Comparison of ENCODE assay signal across 24 cellular contexts in the genomic region with DNA sequence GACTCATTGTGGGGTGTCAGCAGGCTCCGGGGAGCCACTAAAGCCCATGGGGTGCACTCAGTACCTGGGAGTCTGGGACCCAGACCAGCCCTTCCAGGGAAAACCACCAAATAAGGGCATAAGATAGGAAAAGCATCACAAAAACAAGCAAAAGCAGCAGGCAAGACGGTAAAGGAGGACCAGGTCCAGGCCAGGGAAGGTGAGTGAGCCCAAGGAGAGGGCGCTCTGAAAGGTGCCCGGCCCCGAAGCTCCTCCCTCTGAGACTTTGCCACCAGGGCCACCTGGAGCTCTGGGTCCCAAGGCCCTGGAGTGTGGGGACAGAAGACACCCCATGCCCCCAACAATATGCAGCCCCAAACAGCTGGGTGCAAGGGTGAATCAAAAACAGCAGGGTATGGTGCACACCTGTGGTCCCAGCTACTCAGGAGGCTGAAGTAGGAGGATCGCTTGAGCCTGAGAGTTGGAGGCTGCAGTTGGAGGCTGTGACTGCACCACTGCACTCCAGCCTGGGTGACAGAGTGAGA. TPM values are rescaled to one million over a fixed set of nuclear protein-coding genes. Genes with fewer than 3 reads are reported as not detected.
DNase-seq lines count a peak whose midpoint lies in the region; ATAC-seq and TF ChIP-seq lines count a peak whose summit lies in the region.
"Had no signal": no experiment of that assay in that cellular context is flagged by ENCODE, and none has a peak within 500 bp of the region (broad histone marks: within the 10 kb centered on the region; RNA-seq: fewer than 3 reads in every experiment).

No MANE protein-coding gene starts in this region.

- H3K4me1 Mint-ChIP-seq in natural killer cell treated with Interleukin-12 subunit alpha and Interleukin-12 subunit beta and Interleukin-15 and Interleukin-18, amount 100 ng/mL, for 72 hours (ENCODE audit: low read depth in 2 of 2): peaks cover 0 to 27% of the 10 kb centered on the region in 2 donors
- peaks cover 13 to 24% of the 10 kb centered on the region in 2 donors for H3K4me1 Mint-ChIP-seq in natural killer cell
- peaks cover 40% of the 10 kb centered on the region for H3K4me1 Mint-ChIP-seq in activated CD4-positive, alpha-beta memory T cell treated with anti-CD3 and anti-CD28 coated beads, Interleukin-2, amount 10 ng/mL, durations not matched to agents 7 days and 5 days

- H3K4me3 Mint-ChIP-seq in natural killer cell treated with Interleukin-12 subunit alpha and Interleukin-12 subunit beta and Interleukin-15 and Interleukin-18, amount 100 ng/mL, for 72 hours: peak overlapping the region; percentile 62
- no peak overlapping the region for H3K4me3 Mint-ChIP-seq in natural killer cell
- peak overlapping the region; percentile 1 for H3K4me3 Mint-ChIP-seq in activated CD4-positive, alpha-beta memory T cell treated with anti-CD3 and anti-CD28 coated beads, Interleukin-2, amount 10 ng/mL, durations not matched to agents 7 days and 5 days
- H3K4me3 Mint-ChIP-seq: T-helper 2 cell treated with Interferon-gamma antibody and Interleukin-4, amounts not matched to agents 5 μg/mL and 100 μg/mL, for 36 hours had no signal

- peaks cover 0 to 6% of the 10 kb centered on the region in 2 donors for H3K27me3 Mint-ChIP-seq in natural killer cell treated with Interleukin-12 subunit alpha and Interleukin-12 subunit beta and Interleukin-15 and Interleukin-18, amount 100 ng/mL, for 72 hours
- H3K27me3 Mint-ChIP-seq in natural killer cell (ENCODE audit: low read depth in 2 of 2): peaks cover 0 to 15% of the 10 kb centered on the region in 2 donors
- H3K27me3 Mint-ChIP-seq in activated CD4-positive, alpha-beta memory T cell treated with anti-CD3 and anti-CD28 coated beads, Interleukin-2, amount 10 ng/mL, durations not matched to agents 7 days and 5 days: peaks cover 7% of the 10 kb centered on the region

- POLR2A ChIA-PET in activated CD4-positive, alpha-beta memory T cell treated with anti-CD3 and anti-CD28 coated beads, Interleukin-2, amount 10 ng/mL, durations not matched to agents 7 days and 5 days (lab: Charles Lee): no interaction called here

- TF ChIP-seq CTCF in natural killer cell (IDR thresholded peaks at IDR 0.05): no peak

- peak; percentile 45 for DNase-seq in natural killer cell treated with Interleukin-12 subunit alpha and Interleukin-12 subunit beta and Interleukin-15 and Interleukin-18, amount 100 ng/mL, for 72 hours (ENCODE audit: low spot score)
- no peak for DNase-seq in natural killer cell
- no peak for DNase-seq in activated CD4-positive, alpha-beta memory T cell treated with anti-CD3 and anti-CD28 coated beads, Interleukin-2, amount 10 ng/mL, durations not matched to agents 7 days and 5 days
- peak; percentile 10 for DNase-seq in iPS-NIHi11 (ENCODE audit: low spot score)
- DNase-seq in HUDEP-2 (lab: John Stamatoyannopoulos, UW; ENCODE audit: unreplicated experiment in 76 of 76): no peak
- DNase-seq: activated gamma-delta T cell; caudate nucleus; COR-L47; DMS79; gastrocnemius medialis; NCI-H1092; NCI-H187 treated with DMSO at 0.1 percent for 48 hours; RPMI8226; small intestine; stimulated activated naive B cell treated with anti-CD40 and anti-IgM and Interleukin-4, amounts not matched to agents 10 μg/mL and 1 μg/mL and 100 μg/mL, for 72 hours had no signal

- H3K9me3 Mint-ChIP-seq in natural killer cell treated with Interleukin-12 subunit alpha and Interleukin-12 subunit beta and Interleukin-15 and Interleukin-18, amount 100 ng/mL, for 72 hours: no peaks in the 10 kb centered on the region
- H3K9me3 Mint-ChIP-seq in natural killer cell: no peaks in the 10 kb centered on the region
- no peaks in the 10 kb centered on the region for H3K9me3 Mint-ChIP-seq in activated CD4-positive, alpha-beta memory T cell treated with anti-CD3 and anti-CD28 coated beads, Interleukin-2, amount 10 ng/mL, durations not matched to agents 7 days and 5 days
- H3K9me3 Mint-ChIP-seq: stimulated activated naive B cell treated with anti-CD40 and anti-IgM and Interleukin-4, amounts not matched to agents 10 μg/mL and 1 μg/mL and 100 μg/mL, for 72 hours; T-helper 2 cell treated with Interferon-gamma antibody and Interleukin-4, amounts not matched to agents 5 μg/mL and 100 μg/mL, for 36 hours had no signal

- intact Hi-C loops in natural killer cell (cut with micrococcal nuclease): no loop called here

- peak overlapping the region; percentile 22 to 34 for H3K27ac Mint-ChIP-seq in natural killer cell treated with Interleukin-12 subunit alpha and Interleukin-12 subunit beta and Interleukin-15 and Interleukin-18, amount 100 ng/mL, for 72 hours
- H3K27ac Mint-ChIP-seq in natural killer cell: no peak overlapping the region
- peak overlapping the region; percentile 28 for H3K27ac Mint-ChIP-seq in activated CD4-positive, alpha-beta memory T cell treated with anti-CD3 and anti-CD28 coated beads, Interleukin-2, amount 10 ng/mL, durations not matched to agents 7 days and 5 days
- H3K27ac Mint-ChIP-seq: stimulated activated naive B cell treated with anti-CD40 and anti-IgM and Interleukin-4, amounts not matched to agents 10 μg/mL and 1 μg/mL and 100 μg/mL, for 72 hours; T-helper 2 cell treated with Interferon-gamma antibody and Interleukin-4, amounts not matched to agents 5 μg/mL and 100 μg/mL, for 36 hours had no signal

- ATAC-seq in natural killer cell treated with Interleukin-12 subunit alpha and Interleukin-12 subunit beta and Interleukin-15 and Interleukin-18, amount 100 ng/mL, for 72 hours: no peak
- ATAC-seq in natural killer cell: no peak
- no peak for ATAC-seq in GM18868 (IDR thresholded peaks at IDR 0.05; ENCODE audit: unreplicated experiment)
- no peak for ATAC-seq in GM18870 (IDR thresholded peaks at IDR 0.05; ENCODE audit: unreplicated experiment)
- ATAC-seq: gastrocnemius medialis, HepG2 had no signal

- CTCF ChIA-PET in activated CD4-positive, alpha-beta memory T cell treated with anti-CD3 and anti-CD28 coated beads, Interleukin-2, amount 10 ng/mL, durations not matched to agents 7 days and 5 days (lab: Charles Lee): interaction anchor here (1.0 to 1.4 kb wide), 2 partner anchors 87 to 250 kb away, joined by 3 to 4 read pairs; no protein-coding TSS in a partner anchor

- no peaks in the 10 kb centered on the region for H3K36me3 Mint-ChIP-seq in natural killer cell treated with Interleukin-12 subunit alpha and Interleukin-12 subunit beta and Interleukin-15 and Interleukin-18, amount 100 ng/mL, for 72 hours
- no peaks in the 10 kb centered on the region for H3K36me3 Mint-ChIP-seq in natural killer cell
- no peaks in the 10 kb centered on the region for H3K36me3 Mint-ChIP-seq in activated CD4-positive, alpha-beta memory T cell treated with anti-CD3 and anti-CD28 coated beads, Interleukin-2, amount 10 ng/mL, durations not matched to agents 7 days and 5 days (ENCODE audit: low read depth)
- H3K36me3 Mint-ChIP-seq: stimulated activated naive B cell treated with anti-CD40 and anti-IgM and Interleukin-4, amounts not matched to agents 10 μg/mL and 1 μg/mL and 100 μg/mL, for 72 hours had no signal

RNA-seq across cellular contexts. Expression of gene IL17REL, which starts 5.2 kb away (rescaled TPM):
- not detected for total RNA-seq in natural killer cell treated with Interleukin-12 subunit alpha and Interleukin-12 subunit beta and Interleukin-15 and Interleukin-18, amount 100 ng/mL, for 72 hours
- not detected for total RNA-seq in natural killer cell
- not detected for total RNA-seq in activated CD4-positive, alpha-beta memory T cell treated with anti-CD3 and anti-CD28 coated beads, Interleukin-2, amount 10 ng/mL, durations not matched to agents 7 days and 5 days
- total RNA-seq: ascending aorta, esophagus mucosa, gastrocnemius medialis, HepG2, lower leg skin had no signal

RNA-seq across cellular contexts. Expression of gene TTLL8, which starts 40.3 kb away (rescaled TPM):
- not detected for total RNA-seq in natural killer cell treated with Interleukin-12 subunit alpha and Interleukin-12 subunit beta and Interleukin-15 and Interleukin-18, amount 100 ng/mL, for 72 hours
- not detected for total RNA-seq in natural killer cell
- total RNA-seq in activated CD4-positive, alpha-beta memory T cell treated with anti-CD3 and anti-CD28 coated beads, Interleukin-2, amount 10 ng/mL, durations not matched to agents 7 days and 5 days: not detected
- total RNA-seq: ascending aorta, esophagus mucosa, gastrocnemius medialis, HepG2, lower leg skin, mucosa of descending colon, pulmonary artery endothelial cell had no signal

RNA-seq across cellular contexts. Expression of gene PIM3, which starts 57.2 kb away (rescaled TPM):
- 100 to 1,000 TPM in 1 of 2 donors, 10 to 100 TPM in 1; 78.5 to 115 TPM for total RNA-seq in natural killer cell treated with Interleukin-12 subunit alpha and Interleukin-12 subunit beta and Interleukin-15 and Interleukin-18, amount 100 ng/mL, for 72 hours
- total RNA-seq in natural killer cell: 100 to 1,000 TPM; 107 to 130 (median 129) TPM
- 10 to 100 TPM; 60.1 to 62.3 TPM for total RNA-seq in activated CD4-positive, alpha-beta memory T cell treated with anti-CD3 and anti-CD28 coated beads, Interleukin-2, amount 10 ng/mL, durations not matched to agents 7 days and 5 days

Comparison
In these comparisons a context has a peak if more than half of its experiments do, and no peak if none do; other contexts are left out.
1. DNase-seq: peak in natural killer cell treated with Interleukin-12 subunit alpha and Interleukin-12 subunit beta and Interleukin-15 and Interleukin-18, amount 100 ng/mL, for 72 hours (single experiment) and iPS-NIHi11 (single experiment); none in natural killer cell (single experiment), activated CD4-positive, alpha-beta memory T cell treated with anti-CD3 and anti-CD28 coated beads, Interleukin-2, amount 10 ng/mL, durations not matched to agents 7 days and 5 days (single experiment) and HUDEP-2 (0 of 76).
2. H3K27ac Mint-ChIP-seq: peak in natural killer cell treated with Interleukin-12 subunit alpha and Interleukin-12 subunit beta and Interleukin-15 and Interleukin-18, amount 100 ng/mL, for 72 hours (2 of 2) and activated CD4-positive, alpha-beta memory T cell treated with anti-CD3 and anti-CD28 coated beads, Interleukin-2, amount 10 ng/mL, durations not matched to agents 7 days and 5 days (single experiment); none in natural killer cell (0 of 2).